ENCODE assay signal across 20 cellular contexts in genomic region chr2:33238111-33238510, GRCh38.
DNase-seq lines count a peak whose midpoint lies in the region; TF ChIP-seq lines count a peak whose summit lies in the region.
"Had no signal": no experiment of that assay in that cellular context is flagged by ENCODE, and none has a peak within 500 bp of the region (broad histone marks: within the 10 kb centered on the region; RNA-seq: fewer than 3 reads in every experiment).

No MANE protein-coding gene starts in this region.

- peaks cover 3% of the 10 kb centered on the region for H4K20me1 ChIP-seq in smooth muscle cell (ENCODE audit: low read depth)

- H3K4me1 ChIP-seq in smooth muscle cell (ENCODE audit: low read depth): no peaks in the 10 kb centered on the region

- H3K4me2 ChIP-seq in smooth muscle cell: no peak overlapping the region

- no peaks in the 10 kb centered on the region for H3K9me3 ChIP-seq in smooth muscle cell (replicated peaks; ENCODE audit: low read depth)

- H3K36me3 Mint-ChIP-seq in activated CD4-positive, alpha-beta T cell treated with anti-CD3 and anti-CD28 coated beads, Interleukin-2, amount 10 ng/mL, durations not matched to agents 24 days and 14 days (ENCODE audit: low read depth): no peaks in the 10 kb centered on the region
- H3K36me3 Mint-ChIP-seq in activated T-cell treated with anti-CD3 and anti-CD28 coated beads, Interleukin-2, amount 50 U/mL, for 24 hours (ENCODE audit: low read depth): no peaks in the 10 kb centered on the region
- H3K36me3 Mint-ChIP-seq: activated naive CD4-positive, alpha-beta T cell treated with anti-CD3 and anti-CD28 coated beads, Interleukin-2, amount 50 U/mL, for 24 hours; CD4-positive, CD25-positive, alpha-beta regulatory T cell; natural killer cell; stimulated activated naive B cell treated with anti-CD40 and anti-IgM and Interleukin-4, amounts not matched to agents 10 μg/mL and 1 μg/mL and 100 μg/mL, for 72 hours had no signal

- H3K27ac Mint-ChIP-seq in activated CD4-positive, alpha-beta T cell treated with anti-CD3 and anti-CD28 coated beads, Interleukin-2, amount 10 ng/mL, durations not matched to agents 24 days and 14 days: no peak overlapping the region
- H3K27ac Mint-ChIP-seq in activated T-cell treated with anti-CD3 and anti-CD28 coated beads, Interleukin-2, amount 50 U/mL, for 24 hours: no peak overlapping the region
- H3K27ac Mint-ChIP-seq: activated naive CD4-positive, alpha-beta T cell treated with anti-CD3 and anti-CD28 coated beads, Interleukin-2, amount 50 U/mL, for 24 hours; CD4-positive, CD25-positive, alpha-beta regulatory T cell; natural killer cell; progenitor cell of endocrine pancreas; stimulated activated naive B cell treated with anti-CD40 and anti-IgM and Interleukin-4, amounts not matched to agents 10 μg/mL and 1 μg/mL and 100 μg/mL, for 72 hours had no signal

- TF ChIP-seq CTCF in fibroblast of pulmonary artery (IDR thresholded peaks at IDR 0.05; ENCODE audit: low read length, missing control alignments): no peak
- no peak for TF ChIP-seq CTCF in smooth muscle cell (IDR thresholded peaks at IDR 0.05; ENCODE audit: borderline replicate concordance, insufficient read depth, poor library complexity, severe bottlenecking)

- no peak overlapping the region for H3K4me3 Mint-ChIP-seq in activated CD4-positive, alpha-beta T cell treated with anti-CD3 and anti-CD28 coated beads, Interleukin-2, amount 10 ng/mL, durations not matched to agents 24 days and 14 days
- H3K4me3 Mint-ChIP-seq in activated T-cell treated with anti-CD3 and anti-CD28 coated beads, Interleukin-2, amount 50 U/mL, for 24 hours: no peak overlapping the region
- H3K4me3 Mint-ChIP-seq: activated naive CD4-positive, alpha-beta T cell treated with anti-CD3 and anti-CD28 coated beads, Interleukin-2, amount 50 U/mL, for 24 hours; CD4-positive, CD25-positive, alpha-beta regulatory T cell; natural killer cell; stimulated activated naive B cell treated with anti-CD40 and anti-IgM and Interleukin-4, amounts not matched to agents 10 μg/mL and 1 μg/mL and 100 μg/mL, for 72 hours had no signal

- H3K79me2 ChIP-seq in smooth muscle cell (ENCODE audit: low read depth): peaks cover 13% of the 10 kb centered on the region

- H3F3A ChIP-seq in smooth muscle cell (ENCODE audit: low read depth): peaks cover 30% of the 10 kb centered on the region

- peaks cover 4% of the 10 kb centered on the region for H3K27me3 Mint-ChIP-seq in activated CD4-positive, alpha-beta T cell treated with anti-CD3 and anti-CD28 coated beads, Interleukin-2, amount 10 ng/mL, durations not matched to agents 24 days and 14 days
- H3K27me3 Mint-ChIP-seq in activated T-cell treated with anti-CD3 and anti-CD28 coated beads, Interleukin-2, amount 50 U/mL, for 24 hours: peaks cover 13% of the 10 kb centered on the region
- H3K27me3 Mint-ChIP-seq: progenitor cell of endocrine pancreas had no signal

- DNase-seq in DMS53 (lab: John Stamatoyannopoulos, UW): peak; percentile 5
- no peak for DNase-seq in DMS53 treated with DMSO at 0.1 percent for 48 hours (lab: John Stamatoyannopoulos, UW; ENCODE audit: unreplicated experiment)
- DNase-seq in amniotic epithelial cell (ENCODE audit: low read depth): peak; percentile 67
- DNase-seq in fibroblast of pulmonary artery (ENCODE audit: low read depth): peak; percentile 90
- DNase-seq in smooth muscle cell (lab: John Stamatoyannopoulos, UW; ENCODE audit: unreplicated experiment): no peak
- no peak for DNase-seq in activated CD4-positive, alpha-beta T cell treated with anti-CD3 and anti-CD28 coated beads, Interleukin-2, amount 10 ng/mL, durations not matched to agents 24 days and 14 days
- no peak for DNase-seq in activated T-cell treated with anti-CD3 and anti-CD28 coated beads, Interleukin-2, amount 50 U/mL, for 24 hours
- DNase-seq in T1000 (lab: John Stamatoyannopoulos, UW): no peak
- DNase-seq: CD4-positive, CD25-positive, alpha-beta regulatory T cell; central memory CD4-positive, alpha-beta T cell; effector CD8-positive, alpha-beta T cell; Karpas-422; natural killer cell; NCI-H1436; stimulated activated naive B cell treated with anti-CD40 and anti-IgM and Interleukin-4, amounts not matched to agents 10 μg/mL and 1 μg/mL and 100 μg/mL, for 72 hours had no signal

- peak overlapping the region; percentile 22 for H3K27ac ChIP-seq in smooth muscle cell (ENCODE audit: low read depth)
- H3K27ac ChIP-seq: 22Rv1, SK-N-MC had no signal

- no peaks in the 10 kb centered on the region for H3K9me3 Mint-ChIP-seq in activated CD4-positive, alpha-beta T cell treated with anti-CD3 and anti-CD28 coated beads, Interleukin-2, amount 10 ng/mL, durations not matched to agents 24 days and 14 days
- no peaks in the 10 kb centered on the region for H3K9me3 Mint-ChIP-seq in activated T-cell treated with anti-CD3 and anti-CD28 coated beads, Interleukin-2, amount 50 U/mL, for 24 hours
- H3K9me3 Mint-ChIP-seq: activated naive CD4-positive, alpha-beta T cell treated with anti-CD3 and anti-CD28 coated beads, Interleukin-2, amount 50 U/mL, for 24 hours; stimulated activated naive B cell treated with anti-CD40 and anti-IgM and Interleukin-4, amounts not matched to agents 10 μg/mL and 1 μg/mL and 100 μg/mL, for 72 hours had no signal

- H3K4me3 ChIP-seq in fibroblast of pulmonary artery (replicated peaks; ENCODE audit: low read depth, low read length) (no peak overlapping the region), smooth muscle cell (no peak overlapping the region)
- H3K4me3 ChIP-seq: lung, SK-N-MC had no signal

- no peaks in the 10 kb centered on the region for H3K27me3 ChIP-seq in smooth muscle cell (ENCODE audit: low read depth)

- WGBS in smooth muscle cell (ENCODE audit: low lambda C conversion rate): 86% methylated on average over 2 of the region's 2 CpGs

- H3K9ac ChIP-seq in smooth muscle cell (ENCODE audit: low read depth): no peak overlapping the region

- H2AFZ ChIP-seq in smooth muscle cell (ENCODE audit: low read depth): no peak overlapping the region

- H3K36me3 ChIP-seq in smooth muscle cell (ENCODE audit: low read depth): peaks cover 3% of the 10 kb centered on the region

- H3K4me1 Mint-ChIP-seq in activated CD4-positive, alpha-beta T cell treated with anti-CD3 and anti-CD28 coated beads, Interleukin-2, amount 10 ng/mL, durations not matched to agents 24 days and 14 days: no peaks in the 10 kb centered on the region
- H3K4me1 Mint-ChIP-seq in activated T-cell treated with anti-CD3 and anti-CD28 coated beads, Interleukin-2, amount 50 U/mL, for 24 hours (ENCODE audit: low read depth): no peaks in the 10 kb centered on the region
- H3K4me1 Mint-ChIP-seq: activated naive CD4-positive, alpha-beta T cell treated with anti-CD3 and anti-CD28 coated beads, Interleukin-2, amount 50 U/mL, for 24 hours; CD4-positive, CD25-positive, alpha-beta regulatory T cell; natural killer cell; stimulated activated naive B cell treated with anti-CD40 and anti-IgM and Interleukin-4, amounts not matched to agents 10 μg/mL and 1 μg/mL and 100 μg/mL, for 72 hours had no signal

- intact Hi-C loops in activated CD4-positive, alpha-beta T cell treated with anti-CD3 and anti-CD28 coated beads, Interleukin-2, amount 10 ng/mL, durations not matched to agents 24 days and 14 days (cut with micrococcal nuclease): no loop called here

Comparison
In these comparisons a context has a peak if more than half of its experiments do, and no peak if none do; other contexts are left out.
1. DNase-seq: peak in DMS53 (single experiment), amniotic epithelial cell (single experiment) and fibroblast of pulmonary artery (single experiment); none in DMS53 treated with DMSO at 0.1 percent for 48 hours (single experiment), smooth muscle cell (single experiment), activated CD4-positive, alpha-beta T cell treated with anti-CD3 and anti-CD28 coated beads, Interleukin-2, amount 10 ng/mL, durations not matched to agents 24 days and 14 days (single experiment), activated T-cell treated with anti-CD3 and anti-CD28 coated beads, Interleukin-2, amount 50 U/mL, for 24 hours (single experiment) and T1000 (single experiment).